8 cellular contexts compared by ENCODE assay signal in the genomic region with DNA sequence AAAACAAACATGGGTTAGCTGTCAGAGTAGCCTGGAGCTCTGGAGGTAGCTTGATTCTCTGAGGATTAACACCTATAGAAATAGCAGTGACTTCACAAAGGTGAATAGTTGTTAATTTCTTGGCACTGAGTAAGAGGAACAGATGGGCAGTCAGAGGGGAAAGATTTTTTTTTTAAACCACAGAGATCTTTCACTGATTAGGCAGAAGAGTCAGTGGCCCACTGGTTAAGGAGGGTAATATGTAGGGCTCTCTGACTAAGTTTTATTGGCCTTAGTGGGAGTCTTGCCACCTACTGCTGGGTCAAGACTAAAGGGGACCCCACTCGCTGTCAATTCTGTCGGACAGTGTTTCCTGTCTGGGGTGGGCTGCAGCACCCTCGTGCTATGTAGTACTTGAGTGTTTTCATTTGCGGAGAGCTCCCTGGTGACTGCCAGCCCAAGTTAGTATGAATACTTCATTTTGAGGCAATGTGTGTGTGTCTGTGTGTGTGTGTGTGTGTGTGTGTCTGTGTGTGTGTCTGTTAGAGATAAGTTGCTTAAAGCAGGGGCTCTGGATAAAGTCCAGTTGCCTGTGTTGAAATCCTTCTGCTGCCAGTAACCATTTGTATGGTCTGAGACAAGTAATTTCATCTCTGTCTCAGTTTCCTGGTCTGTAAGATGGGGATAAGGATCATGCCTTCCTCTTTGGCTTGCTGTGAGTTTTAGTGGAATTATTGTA.
DNase-seq lines count a peak whose midpoint lies in the region; ATAC-seq and TF ChIP-seq lines count a peak whose summit lies in the region.

No MANE protein-coding gene starts in this region.

- DNase-seq in DMS 273 treated with DMSO at 0.1 percent for 48 hours (lab: John Stamatoyannopoulos, UW) (peak; percentile 75), foreskin keratinocyte (peak; percentile 69 to 80), NCI-H187 (lab: John Stamatoyannopoulos, UW) (no peak), activated gamma-delta T cell (lab: John Stamatoyannopoulos, UW) (no peak)
- DNase-seq in stimulated activated effector memory CD8-positive, alpha-beta T cell treated with anti-CD3 and anti-CD28 coated beads, Interleukin-12 subunit alpha, Interleukin-12 subunit beta, amount 100 ng/mL, for 72 hours (ENCODE audit: low spot score in 2 of 2), result peak in 1 of 2 donors; percentile 68

- H3K4me1 ChIP-seq in foreskin keratinocyte, result peaks cover 73% of the 10 kb centered on the region

- peaks cover 84% of the 10 kb centered on the region for H3K4me1 Mint-ChIP-seq in stimulated activated effector memory CD8-positive, alpha-beta T cell treated with anti-CD3 and anti-CD28 coated beads, Interleukin-12 subunit alpha, Interleukin-12 subunit beta, amount 100 ng/mL, for 72 hours

- ATAC-seq in GM19372 (IDR thresholded peaks at IDR 0.05; ENCODE audit: low read depth, unreplicated experiment) (peak; percentile 40), HG03439 (IDR thresholded peaks at IDR 0.05; ENCODE audit: unreplicated experiment) (peak; percentile 41), foreskin keratinocyte (peak; percentile 49)
- ATAC-seq in stimulated activated effector memory CD8-positive, alpha-beta T cell treated with anti-CD3 and anti-CD28 coated beads, Interleukin-12 subunit alpha, Interleukin-12 subunit beta, amount 100 ng/mL, for 72 hours, result peak; percentile 61

- TF ChIP-seq CTCF in VCaP (conservative IDR thresholded peaks at IDR 0.05) (no peak), foreskin keratinocyte (conservative IDR thresholded peaks at IDR 0.05) (no peak)

- no peaks in the 10 kb centered on the region for H3K27me3 ChIP-seq in foreskin keratinocyte

- H3K4me3 Mint-ChIP-seq in stimulated activated effector memory CD8-positive, alpha-beta T cell treated with anti-CD3 and anti-CD28 coated beads, Interleukin-12 subunit alpha, Interleukin-12 subunit beta, amount 100 ng/mL, for 72 hours, result peak overlapping the region; percentile 97

- H3K36me3 Mint-ChIP-seq in stimulated activated effector memory CD8-positive, alpha-beta T cell treated with anti-CD3 and anti-CD28 coated beads, Interleukin-12 subunit alpha, Interleukin-12 subunit beta, amount 100 ng/mL, for 72 hours, result peaks cover 73% of the 10 kb centered on the region

- peak overlapping the region; percentile 61; the same call in 1 of the 2 replicates for H3K27ac ChIP-seq in VCaP
- peak overlapping the region; percentile 50 for H3K27ac ChIP-seq in foreskin keratinocyte

- peak overlapping the region; percentile 100 for H3K27ac Mint-ChIP-seq in stimulated activated effector memory CD8-positive, alpha-beta T cell treated with anti-CD3 and anti-CD28 coated beads, Interleukin-12 subunit alpha, Interleukin-12 subunit beta, amount 100 ng/mL, for 72 hours

- H3K9me3 Mint-ChIP-seq in stimulated activated effector memory CD8-positive, alpha-beta T cell treated with anti-CD3 and anti-CD28 coated beads, Interleukin-12 subunit alpha, Interleukin-12 subunit beta, amount 100 ng/mL, for 72 hours, result no peaks in the 10 kb centered on the region

Comparison
In these comparisons a context has a peak if more than half of its experiments do, and no peak if none do; other contexts are left out.
1. DNase-seq: peak in DMS 273 treated with DMSO at 0.1 percent for 48 hours (single experiment) and foreskin keratinocyte (2 of 2); none in NCI-H187 (0 of 2) and activated gamma-delta T cell (single experiment).
2. Peak in every context shown above with its lines, with median percentiles within 50 percentile points of each other: ATAC-seq.